ENCODE assay signal across 14 cellular contexts in genomic region chrX:150253946-150254615, GRCh38.
"Had no signal": no experiment of that assay in that cellular context is flagged by ENCODE, and none has a peak within 500 bp of the region (broad histone marks: within the 10 kb centered on the region; RNA-seq: fewer than 3 reads in every experiment).

No MANE protein-coding gene starts in this region.

- H3K4me3 ChIP-seq: gastrocnemius medialis, left ventricle myocardium inferior, neural progenitor cell, testis had no signal

- DNase-seq: activated CD4-positive, alpha-beta T cell treated with anti-CD3 and anti-CD28 coated beads, Interleukin-2, amount 50 U/mL, for 1 hour; activated effector memory CD4-positive, alpha-beta T cell treated with anti-CD3 and anti-CD28 coated beads, Interleukin-2, amount 50 U/mL, for 16 hours; activated T-cell treated with anti-CD3 and anti-CD28 coated beads, Interleukin-2, amount 50 U/mL, for 24 hours; gastrocnemius medialis; kidney; left ventricle myocardium inferior; mesenchymal stem cell; stimulated activated CD4-positive, alpha-beta T cell treated with anti-CD3 and anti-CD28 coated beads, Interleukin-4, amount 100 ng/mL, for 4 hours; stimulated activated naive CD8-positive, alpha-beta T cell treated with anti-CD3 and anti-CD28 coated beads, Interleukin-15, amount 100 ng/mL, for 72 hours; testis had no signal

- H3K4me3 Mint-ChIP-seq: activated T-cell treated with anti-CD3 and anti-CD28 coated beads, Interleukin-2, amount 50 U/mL, for 24 hours; neural progenitor cell; stimulated activated naive CD8-positive, alpha-beta T cell treated with anti-CD3 and anti-CD28 coated beads, Interleukin-15, amount 100 ng/mL, for 72 hours had no signal

- FAIRE-seq: bronchial epithelial cell, endothelial cell of umbilical vein, kidney had no signal

- H3K27ac Mint-ChIP-seq: activated naive CD4-positive, alpha-beta T cell treated with anti-CD3 and anti-CD28 coated beads, Interleukin-2, amount 50 U/mL, for 72 hours; activated T-cell treated with anti-CD3 and anti-CD28 coated beads, Interleukin-2, amount 50 U/mL, for 24 hours; neural progenitor cell; stimulated activated naive CD8-positive, alpha-beta T cell treated with anti-CD3 and anti-CD28 coated beads, Interleukin-15, amount 100 ng/mL, for 72 hours had no signal

- H3K36me3 Mint-ChIP-seq: activated naive CD4-positive, alpha-beta T cell treated with anti-CD3 and anti-CD28 coated beads, Interleukin-2, amount 50 U/mL, for 72 hours; neural progenitor cell had no signal

- H3K27me3 Mint-ChIP-seq: stimulated activated naive CD8-positive, alpha-beta T cell treated with anti-CD3 and anti-CD28 coated beads, Interleukin-15, amount 100 ng/mL, for 72 hours had no signal

- ATAC-seq: activated naive CD4-positive, alpha-beta T cell treated with anti-CD3 and anti-CD28 coated beads, Interleukin-2, amount 50 U/mL, for 72 hours; gastrocnemius medialis; stimulated activated naive CD8-positive, alpha-beta T cell treated with anti-CD3 and anti-CD28 coated beads, Interleukin-15, amount 100 ng/mL, for 72 hours had no signal

- H3K9me3 Mint-ChIP-seq: activated naive CD4-positive, alpha-beta T cell treated with anti-CD3 and anti-CD28 coated beads, Interleukin-2, amount 50 U/mL, for 72 hours; activated T-cell treated with anti-CD3 and anti-CD28 coated beads, Interleukin-2, amount 50 U/mL, for 24 hours; neural progenitor cell; stimulated activated naive CD8-positive, alpha-beta T cell treated with anti-CD3 and anti-CD28 coated beads, Interleukin-15, amount 100 ng/mL, for 72 hours had no signal
